8 cellular contexts compared by ENCODE assay signal in genomic region chr11:3057069-3057963, GRCh38. TPM values are rescaled to one million over a fixed set of nuclear protein-coding genes. Genes with fewer than 3 reads are reported as not detected.
DNase-seq lines count a peak whose midpoint lies in the region; ATAC-seq and TF ChIP-seq lines count a peak whose summit lies in the region.

Gene CARS1 (minus strand): TSS chr11:3057423. CDS start chr11:3057367, 56 bp downstream.

- peaks cover 29% of the 10 kb centered on the region for H3K36me3 Mint-ChIP-seq in activated B cell treated with CpG ODN at 0.5 μM for 24 hours (ENCODE audit: low read depth)

- H3K4me3 Mint-ChIP-seq in activated B cell treated with CpG ODN at 0.5 μM for 24 hours, result peak within 1 kb of the TSS; percentile 90

- H3K27ac ChIP-seq in caudate nucleus (ENCODE audit: low read depth, low read length), result peak within 1 kb of the TSS; percentile 90

- H3K4me3 ChIP-seq in AG04449 (ENCODE audit: low read depth, low read length), result peak within 1 kb of the TSS; percentile 98

- H3K27me3 Mint-ChIP-seq in activated B cell treated with CpG ODN at 0.5 μM for 24 hours, result no peaks in the 10 kb centered on the region

- CTCF ChIA-PET in AG04449 (lab: Yijun Ruan, JAX) (interaction anchor here (1.0 to 3.9 kb wide), 5 partner anchors 12 to 54 kb away, joined by 3 to 19 read pairs (median 4); no protein-coding TSS in a partner anchor), activated B cell treated with CpG ODN at 0.5 μM for 24 hours (lab: Charles Lee) (interaction anchor here (1.3 to 1.6 kb wide), 2 partner anchors 20 to 34 kb away, joined by 4 to 5 read pairs; no protein-coding TSS in a partner anchor)

- H3K9me3 Mint-ChIP-seq in activated B cell treated with CpG ODN at 0.5 μM for 24 hours, result no peaks in the 10 kb centered on the region

- intact Hi-C loops in activated B cell treated with CpG ODN at 0.5 μM for 24 hours (cut with micrococcal nuclease), result loop anchor here (1.0 to 10.0 kb wide), 10 partner anchors 8 to 1745 kb away; partner anchors contain the start of genes CDKN1C, NAP1L4, RRM1 and TSSC4

- TF ChIP-seq CTCF in AG04449 (IDR thresholded peaks at IDR 0.05; ENCODE audit: insufficient read depth, low read length, missing control alignments) (no peak), activated B cell treated with CpG ODN at 0.5 μM for 24 hours (IDR thresholded peaks at IDR 0.05) (no peak)

- H3K27ac Mint-ChIP-seq in activated B cell treated with CpG ODN at 0.5 μM for 24 hours, result peak within 1 kb of the TSS; percentile 85

- POLR2A ChIA-PET in AG04449 (lab: Yijun Ruan, JAX) (interaction anchor here (0.8 to 2.0 kb wide), 6 partner anchors 11 to 128 kb away, joined by 3 to 8 read pairs (median 4); partner anchors contain the start of genes OSBPL5 and PHLDA2), activated B cell treated with CpG ODN at 0.5 μM for 24 hours (lab: Charles Lee) (interaction anchor here (0.7 to 1.1 kb wide), 10 partner anchors 11 to 322 kb away, joined by 3 to 8 read pairs (median 4); partner anchors contain the start of genes NAP1L4 and ZNF195)

- H3K4me1 Mint-ChIP-seq in activated B cell treated with CpG ODN at 0.5 μM for 24 hours, result peaks cover 36% of the 10 kb centered on the region

- peak; percentile 93 for ATAC-seq in GM18907 (IDR thresholded peaks at IDR 0.05; ENCODE audit: unreplicated experiment)
- peak; percentile 93 for ATAC-seq in HG03159 (IDR thresholded peaks at IDR 0.05; ENCODE audit: unreplicated experiment)
- ATAC-seq in activated B cell treated with CpG ODN at 0.5 μM for 24 hours (ENCODE audit: low read depth), result peak; percentile 89

- DNase-seq in AG04449 (ENCODE audit: low read depth, low spot score) (peak; percentile 40), NCI-H2227 treated with DMSO at 0.1 percent for 48 hours (lab: John Stamatoyannopoulos, UW) (peak; percentile 95), activated B cell treated with CpG ODN at 0.5 μM for 24 hours (peak; percentile 88), caudate nucleus (lab: John Stamatoyannopoulos, UW) (peak; percentile 38 to 98 (median 93)), iris pigment epithelial cell (ENCODE audit: low read depth) (peak; percentile 97)
- DNase-seq in stimulated activated CD4-positive, alpha-beta T cell treated with anti-CD3 and anti-CD28 coated beads, Interleukin-12 subunit alpha, Interleukin-12 subunit beta, amount 100 ng/mL, for 4 hours, result peak; percentile 91

RNA-seq across cellular contexts. Expression of gene CARS1, which starts in this region (rescaled TPM):
- 95.9 and 110 TPM in 2 replicates for total RNA-seq in activated B cell treated with CpG ODN at 0.5 μM for 24 hours

Comparison
In these comparisons a context has a peak if more than half of its experiments do, and no peak if none do; other contexts are left out.
1. Peak in every context shown above with its lines: DNase-seq, ATAC-seq, H3K4me3 ChIP-seq and H3K27ac ChIP-seq.
2. DNase-seq: peak in every context shown above with its lines; median percentile 97 in iris pigment epithelial cell; 95 in NCI-H2227 treated with DMSO at 0.1 percent for 48 hours; 93 in caudate nucleus; 91 in stimulated activated CD4-positive, alpha-beta T cell treated with anti-CD3 and anti-CD28 coated beads, Interleukin-12 subunit alpha, Interleukin-12 subunit beta, amount 100 ng/mL, for 4 hours; 88 in activated B cell treated with CpG ODN at 0.5 μM for 24 hours; 40 in AG04449.